Comparison of ENCODE assay signal across 8 cellular contexts in genomic region chr22:22357024-22357868, GRCh38.
DNase-seq lines count a peak whose midpoint lies in the region; ATAC-seq and TF ChIP-seq lines count a peak whose summit lies in the region.

No MANE protein-coding gene starts in this region.

- no peak overlapping the region for H3K27ac Mint-ChIP-seq in effector memory CD8-positive, alpha-beta T cell
- H3K27ac Mint-ChIP-seq in mesothelial cell of epicardium: no peak overlapping the region

- H3K9me3 Mint-ChIP-seq in effector memory CD8-positive, alpha-beta T cell: no peaks in the 10 kb centered on the region
- no peaks in the 10 kb centered on the region for H3K9me3 Mint-ChIP-seq in mesothelial cell of epicardium

- no peak overlapping the region for H3K4me3 Mint-ChIP-seq in effector memory CD8-positive, alpha-beta T cell
- no peak overlapping the region for H3K4me3 Mint-ChIP-seq in mesothelial cell of epicardium

- H3K36me3 Mint-ChIP-seq in effector memory CD8-positive, alpha-beta T cell (ENCODE audit: insufficient read depth): no peaks in the 10 kb centered on the region
- no peaks in the 10 kb centered on the region for H3K36me3 Mint-ChIP-seq in mesothelial cell of epicardium

- H3K4me1 Mint-ChIP-seq in effector memory CD8-positive, alpha-beta T cell (ENCODE audit: low read depth in 2 of 2): peaks cover 1 to 4% of the 10 kb centered on the region in 2 donors
- H3K4me1 Mint-ChIP-seq in mesothelial cell of epicardium: no peaks in the 10 kb centered on the region

- TF ChIP-seq CTCF in mesothelial cell of epicardium (IDR thresholded peaks at IDR 0.05; ENCODE audit: unreplicated experiment): peak; percentile 53

- peaks cover 67 to 81% of the 10 kb centered on the region in 2 donors for H3K27me3 Mint-ChIP-seq in effector memory CD8-positive, alpha-beta T cell
- H3K27me3 Mint-ChIP-seq in mesothelial cell of epicardium (ENCODE audit: low read depth): peaks cover 86% of the 10 kb centered on the region

- DNase-seq in AG08396 (ENCODE audit: low spot score) (peak; percentile 82), HK-2 (ENCODE audit: unreplicated experiment) (peak; percentile 78), NCI-H69 (lab: John Stamatoyannopoulos, UW) (peak; percentile 90), mesothelial cell of epicardium (ENCODE audit: low spot score in 2 of 2, unreplicated experiment in 2 of 2) (peak; percentile 59 to 75)
- peak; percentile 87 to 89 for DNase-seq in activated CD4-positive, alpha-beta T cell treated with anti-CD3 and anti-CD28 coated beads, Interleukin-2, amount 50 U/mL, for 48 hours
- peak; percentile 62 to 64 (median 64) for DNase-seq in effector memory CD8-positive, alpha-beta T cell
- peak; percentile 12 to 46 for DNase-seq in stimulated activated CD8-positive, alpha-beta memory T cell treated with anti-CD3 and anti-CD28 coated beads, Interleukin-4, amount 100 ng/mL, for 4 hours (ENCODE audit: low read depth in 2 of 2, low spot score in 1 of 2)

- peak; percentile 59 for ATAC-seq in GM18867 (IDR thresholded peaks at IDR 0.05; ENCODE audit: unreplicated experiment)
- peak; percentile 82 for ATAC-seq in effector memory CD8-positive, alpha-beta T cell (replicated peaks)

Comparison
In these comparisons a context has a peak if more than half of its experiments do, and no peak if none do; other contexts are left out.
1. Peak in every context shown above with its lines: DNase-seq and ATAC-seq.
2. DNase-seq: peak in every context shown above with its lines; median percentile 90 in NCI-H69; 88 in activated CD4-positive, alpha-beta T cell treated with anti-CD3 and anti-CD28 coated beads, Interleukin-2, amount 50 U/mL, for 48 hours; 82 in AG08396; 78 in HK-2; 67 in mesothelial cell of epicardium; 64 in effector memory CD8-positive, alpha-beta T cell; 29 in stimulated activated CD8-positive, alpha-beta memory T cell treated with anti-CD3 and anti-CD28 coated beads, Interleukin-4, amount 100 ng/mL, for 4 hours.